ENCODE assay signal across 16 cellular contexts in genomic region chr17:64090144-64090543, GRCh38. TPM values are rescaled to one million over a fixed set of nuclear protein-coding genes. Genes with fewer than 3 reads are reported as not detected.
DNase-seq lines count a peak whose midpoint lies in the region; ATAC-seq and TF ChIP-seq lines count a peak whose summit lies in the region.
"Had no signal": no experiment of that assay in that cellular context is flagged by ENCODE, and none has a peak within 500 bp of the region (broad histone marks: within the 10 kb centered on the region; RNA-seq: fewer than 3 reads in every experiment).

No MANE protein-coding gene starts in this region.

- no peak for DNase-seq in activated CD8-positive, alpha-beta memory T cell treated with anti-CD3 and anti-CD28 coated beads, Interleukin-2, amount 10 ng/mL, durations not matched to agents 7 days and 5 days
- no peak for DNase-seq in activated CD8-positive, alpha-beta memory T cell treated with anti-CD3 and anti-CD28 coated beads, Interleukin-2, amount 50 U/mL, for 48 hours
- no peak for DNase-seq in CD4-positive, alpha-beta memory T cell
- no peak for DNase-seq in activated CD4-positive, alpha-beta memory T cell treated with anti-CD3 and anti-CD28 coated beads for 36 hours
- DNase-seq in mesothelial cell of epicardium (ENCODE audit: low spot score in 2 of 2, unreplicated experiment in 2 of 2) (no peak), sciatic nerve (ENCODE audit: low spot score) (no peak)
- no peak for DNase-seq in stimulated activated CD4-positive, alpha-beta T cell treated with anti-CD3 and anti-CD28 coated beads, Interleukin-1b, Interleukin-23, amount 100 ng/mL, for 48 hours
- DNase-seq: GOT3; NCI-H1048; NCI-H146; NCI-H226; NCI-H526 treated with DMSO at 0.1 percent for 48 hours; NK-92 treated with Interleukin-12 subunit alpha and Interleukin-12 subunit beta, amount 100 ng/mL, for 24 hours had no signal

- no peak overlapping the region for H3K4me3 ChIP-seq in CD4-positive, alpha-beta memory T cell (ENCODE audit: low read length in 2 of 2)

- CTCF ChIA-PET in activated CD8-positive, alpha-beta memory T cell treated with anti-CD3 and anti-CD28 coated beads, Interleukin-2, amount 10 ng/mL, durations not matched to agents 7 days and 5 days (lab: Charles Lee): interaction anchor here (0.9 to 1.7 kb wide), 3 partner anchors 13 to 64 kb away, joined by 3 to 4 read pairs (median 4); no protein-coding TSS in a partner anchor
- CTCF ChIA-PET in CD4-positive, alpha-beta memory T cell (lab: Charles Lee; ENCODE audit: partially characterized antibody): interaction anchor here (1.1 to 1.4 kb wide), 2 partner anchors 26 to 61 kb away, joined by 4 read pairs; no protein-coding TSS in a partner anchor
- CTCF ChIA-PET in activated CD4-positive, alpha-beta memory T cell treated with anti-CD3 and anti-CD28 coated beads for 36 hours (lab: Charles Lee): interaction anchor here (0.9 kb wide), 1 partner anchor 65 kb away, joined by 3 read pairs; no protein-coding TSS in a partner anchor

- no peak overlapping the region for H3K27ac ChIP-seq in CD4-positive, alpha-beta memory T cell (ENCODE audit: low read depth, low read length)
- H3K27ac ChIP-seq: HL-60, RWPE1 had no signal

- intact Hi-C loops in CD4-positive, alpha-beta memory T cell (cut with micrococcal nuclease): loop anchor here (2.0 kb wide), 1 partner anchor 17 kb away; no protein-coding TSS in a partner anchor
- intact Hi-C loops in activated CD4-positive, alpha-beta memory T cell treated with anti-CD3 and anti-CD28 coated beads for 36 hours (cut with micrococcal nuclease): no loop called here
- intact Hi-C loops in sciatic nerve (cut with DNase I): no loop called here

- no peak for ATAC-seq in activated CD8-positive, alpha-beta memory T cell treated with anti-CD3 and anti-CD28 coated beads, Interleukin-2, amount 10 ng/mL, durations not matched to agents 7 days and 5 days
- ATAC-seq in sciatic nerve: no peak
- no peak for ATAC-seq in GM21528 (IDR thresholded peaks at IDR 0.05; ENCODE audit: low FRiP score, unreplicated experiment)

- H3K27me3 ChIP-seq in CD4-positive, alpha-beta memory T cell (ENCODE audit: insufficient read depth, low read length): no peaks in the 10 kb centered on the region

- H3K27me3 Mint-ChIP-seq in activated CD8-positive, alpha-beta memory T cell treated with anti-CD3 and anti-CD28 coated beads, Interleukin-2, amount 10 ng/mL, durations not matched to agents 7 days and 5 days: no peaks in the 10 kb centered on the region
- no peaks in the 10 kb centered on the region for H3K27me3 Mint-ChIP-seq in CD4-positive, alpha-beta memory T cell
- no peaks in the 10 kb centered on the region for H3K27me3 Mint-ChIP-seq in activated CD4-positive, alpha-beta memory T cell treated with anti-CD3 and anti-CD28 coated beads for 36 hours
- no peaks in the 10 kb centered on the region for H3K27me3 Mint-ChIP-seq in mesothelial cell of epicardium (ENCODE audit: low read depth)

- peaks cover 91% of the 10 kb centered on the region for H3K4me1 ChIP-seq in CD4-positive, alpha-beta memory T cell (ENCODE audit: insufficient read depth, low read length)

- H3K36me3 ChIP-seq in CD4-positive, alpha-beta memory T cell (ENCODE audit: insufficient read depth, low read length): no peaks in the 10 kb centered on the region

- POLR2A ChIA-PET in CD4-positive, alpha-beta memory T cell (lab: Charles Lee; ENCODE audit: partially characterized antibody): interaction anchor here (1.1 to 2.5 kb wide), 3 partner anchors 8 to 70 kb away, joined by 3 to 7 read pairs (median 4); partner anchors contain the start of gene ICAM2
- POLR2A ChIA-PET in activated CD4-positive, alpha-beta memory T cell treated with anti-CD3 and anti-CD28 coated beads for 36 hours (lab: Charles Lee): interaction anchor here (1.6 kb wide), 2 partner anchors 35 to 40 kb away, joined by 3 to 5 read pairs; partner anchors contain the start of gene ERN1

- H3K27ac Mint-ChIP-seq in activated CD8-positive, alpha-beta memory T cell treated with anti-CD3 and anti-CD28 coated beads, Interleukin-2, amount 10 ng/mL, durations not matched to agents 7 days and 5 days: peak overlapping the region; percentile 93
- H3K27ac Mint-ChIP-seq in CD4-positive, alpha-beta memory T cell: peak overlapping the region in 6 of 7 donors; percentile 3 to 94 (median 70)
- H3K27ac Mint-ChIP-seq in activated CD4-positive, alpha-beta memory T cell treated with anti-CD3 and anti-CD28 coated beads for 36 hours: peak overlapping the region; percentile 95
- H3K27ac Mint-ChIP-seq in mesothelial cell of epicardium: peak overlapping the region; percentile 19

- no peak for TF ChIP-seq CTCF in mesothelial cell of epicardium (IDR thresholded peaks at IDR 0.05; ENCODE audit: unreplicated experiment)

- peaks cover 10% of the 10 kb centered on the region for H3K36me3 Mint-ChIP-seq in activated CD8-positive, alpha-beta memory T cell treated with anti-CD3 and anti-CD28 coated beads, Interleukin-2, amount 10 ng/mL, durations not matched to agents 7 days and 5 days
- H3K36me3 Mint-ChIP-seq in CD4-positive, alpha-beta memory T cell: peaks cover 44 to 47% of the 10 kb centered on the region in 2 donors
- peaks cover 26% of the 10 kb centered on the region for H3K36me3 Mint-ChIP-seq in activated CD4-positive, alpha-beta memory T cell treated with anti-CD3 and anti-CD28 coated beads for 36 hours
- no peaks in the 10 kb centered on the region for H3K36me3 Mint-ChIP-seq in mesothelial cell of epicardium

- H3K9me3 ChIP-seq in CD4-positive, alpha-beta memory T cell (ENCODE audit: control insufficient read depth in 1 of 2, low read length in 2 of 2): no peaks in the 10 kb centered on the region

- H3K4me1 Mint-ChIP-seq in activated CD8-positive, alpha-beta memory T cell treated with anti-CD3 and anti-CD28 coated beads, Interleukin-2, amount 10 ng/mL, durations not matched to agents 7 days and 5 days: peaks cover 55% of the 10 kb centered on the region
- H3K4me1 Mint-ChIP-seq in CD4-positive, alpha-beta memory T cell: peaks cover 52 to 81% (median 69%) of the 10 kb centered on the region in 4 donors
- H3K4me1 Mint-ChIP-seq in activated CD4-positive, alpha-beta memory T cell treated with anti-CD3 and anti-CD28 coated beads for 36 hours (ENCODE audit: low read depth): peaks cover 79% of the 10 kb centered on the region
- H3K4me1 Mint-ChIP-seq in mesothelial cell of epicardium: peaks cover 22% of the 10 kb centered on the region

- no peak overlapping the region for H3K4me3 Mint-ChIP-seq in activated CD8-positive, alpha-beta memory T cell treated with anti-CD3 and anti-CD28 coated beads, Interleukin-2, amount 10 ng/mL, durations not matched to agents 7 days and 5 days
- H3K4me3 Mint-ChIP-seq in CD4-positive, alpha-beta memory T cell: peak overlapping the region in 6 of 8 donors; percentile 8 to 28 (median 10)
- no peak overlapping the region for H3K4me3 Mint-ChIP-seq in activated CD4-positive, alpha-beta memory T cell treated with anti-CD3 and anti-CD28 coated beads for 36 hours
- no peak overlapping the region for H3K4me3 Mint-ChIP-seq in mesothelial cell of epicardium

- H3K9me3 Mint-ChIP-seq in activated CD8-positive, alpha-beta memory T cell treated with anti-CD3 and anti-CD28 coated beads, Interleukin-2, amount 10 ng/mL, durations not matched to agents 7 days and 5 days (ENCODE audit: low read depth): no peaks in the 10 kb centered on the region
- H3K9me3 Mint-ChIP-seq in CD4-positive, alpha-beta memory T cell: no peaks in the 10 kb centered on the region
- H3K9me3 Mint-ChIP-seq in activated CD4-positive, alpha-beta memory T cell treated with anti-CD3 and anti-CD28 coated beads for 36 hours: no peaks in the 10 kb centered on the region
- H3K9me3 Mint-ChIP-seq in mesothelial cell of epicardium: no peaks in the 10 kb centered on the region

RNA-seq across cellular contexts. Expression of gene ERN1, which starts 39.8 kb away (rescaled TPM):
- 10 to 100 TPM; 21.7 to 22.9 TPM for total RNA-seq in activated CD8-positive, alpha-beta memory T cell treated with anti-CD3 and anti-CD28 coated beads, Interleukin-2, amount 10 ng/mL, durations not matched to agents 7 days and 5 days
- 100 to 1,000 TPM; 163 to 172 TPM for total RNA-seq in CD4-positive, alpha-beta memory T cell
- 100 to 1,000 TPM in 1 of 2 donors, 10 to 100 TPM in 1; 47.9 to 124 TPM for polyA plus RNA-seq in CD4-positive, alpha-beta memory T cell
- total RNA-seq in activated CD4-positive, alpha-beta memory T cell treated with anti-CD3 and anti-CD28 coated beads for 36 hours: 10 to 100 TPM; 45.3 to 47.7 TPM
- total RNA-seq in mesothelial cell of epicardium (16.4 to 20.6 TPM (median 17.9 TPM) in 3 replicates), sciatic nerve (22.2 TPM)

Comparison
In these comparisons a context has a peak if more than half of its experiments do, and no peak if none do; other contexts are left out.
1. H3K27ac Mint-ChIP-seq: peak in every context shown above with its lines; median percentile 95 in activated CD4-positive, alpha-beta memory T cell treated with anti-CD3 and anti-CD28 coated beads for 36 hours; 93 in activated CD8-positive, alpha-beta memory T cell treated with anti-CD3 and anti-CD28 coated beads, Interleukin-2, amount 10 ng/mL, durations not matched to agents 7 days and 5 days; 70 in CD4-positive, alpha-beta memory T cell; 19 in mesothelial cell of epicardium.
2. H3K4me3 Mint-ChIP-seq: peak in CD4-positive, alpha-beta memory T cell (6 of 8); none in activated CD8-positive, alpha-beta memory T cell treated with anti-CD3 and anti-CD28 coated beads, Interleukin-2, amount 10 ng/mL, durations not matched to agents 7 days and 5 days (single experiment), activated CD4-positive, alpha-beta memory T cell treated with anti-CD3 and anti-CD28 coated beads for 36 hours (single experiment) and mesothelial cell of epicardium (single experiment).